Comparison of ENCODE assay signal across 8 cellular contexts in genomic region chr14:69685716-69686115, GRCh38.
DNase-seq lines count a peak whose midpoint lies in the region; ATAC-seq and TF ChIP-seq lines count a peak whose summit lies in the region.

No MANE protein-coding gene starts in this region.

- DNase-seq in AG20443 (ENCODE audit: low spot score) = peak; percentile 60
- DNase-seq in NCI-H187 treated with DMSO at 0.1 percent for 48 hours (lab: John Stamatoyannopoulos, UW) = peak; percentile 82
- DNase-seq in activated T-helper 2 cell treated with anti-CD3 and anti-CD28 coated beads, Interferon-gamma antibody, Interleukin-2, Interleukin-4, amounts not matched to agents 10 μg/mL and 5 μg/mL and 100 μg/mL, durations not matched to agents 14 hours and 24 hours and 36 hours (ENCODE audit: low spot score) = no peak
- DNase-seq in heart left ventricle = peak; percentile 46 to 80 (median 64)
- peak; percentile 38 to 52 for DNase-seq in stimulated activated CD4-positive, alpha-beta T cell treated with anti-CD3 and anti-CD28 coated beads, Interleukin-4, amount 100 ng/mL, for 4 hours
- no peak for DNase-seq in SK-N-DZ (ENCODE audit: low spot score)

- peak; percentile 59 to 84 (median 81) for ATAC-seq in heart left ventricle
- no peak for ATAC-seq in HG02852 (IDR thresholded peaks at IDR 0.05; ENCODE audit: unreplicated experiment)
- ATAC-seq in GM21515 (IDR thresholded peaks at IDR 0.05; ENCODE audit: unreplicated experiment) = no peak

- H3K27me3 Mint-ChIP-seq in activated T-helper 2 cell treated with anti-CD3 and anti-CD28 coated beads, Interferon-gamma antibody, Interleukin-2, Interleukin-4, amounts not matched to agents 10 μg/mL and 5 μg/mL and 100 μg/mL, durations not matched to agents 14 hours and 24 hours and 36 hours (ENCODE audit: low read depth) = no peaks in the 10 kb centered on the region

- H3K27ac ChIP-seq in heart left ventricle = peak overlapping the region in 4 of 12 donors; percentile 14 to 59 (median 40)

- TF ChIP-seq CTCF in heart left ventricle (IDR thresholded peaks at IDR 0.05) = no peak

- H3K4me1 ChIP-seq in heart left ventricle = peaks cover 6 to 87% (median 74%) of the 10 kb centered on the region in 12 donors

- peaks cover 26% of the 10 kb centered on the region for H3K36me3 Mint-ChIP-seq in activated T-helper 2 cell treated with anti-CD3 and anti-CD28 coated beads, Interferon-gamma antibody, Interleukin-2, Interleukin-4, amounts not matched to agents 10 μg/mL and 5 μg/mL and 100 μg/mL, durations not matched to agents 14 hours and 24 hours and 36 hours (ENCODE audit: low read depth)

- no peaks in the 10 kb centered on the region for H3K9me3 Mint-ChIP-seq in activated T-helper 2 cell treated with anti-CD3 and anti-CD28 coated beads, Interferon-gamma antibody, Interleukin-2, Interleukin-4, amounts not matched to agents 10 μg/mL and 5 μg/mL and 100 μg/mL, durations not matched to agents 14 hours and 24 hours and 36 hours

- TF ChIP-seq POLR2A in heart left ventricle (IDR thresholded peaks at IDR 0.05) = no peak

- no peaks in the 10 kb centered on the region for H3K9me3 ChIP-seq in heart left ventricle

- 11 to 29% (median 20%) methylated on average over 6 of the region's 6 CpGs for WGBS in heart left ventricle, 4 donors

- peak overlapping the region; percentile 95 for H3K27ac Mint-ChIP-seq in activated T-helper 2 cell treated with anti-CD3 and anti-CD28 coated beads, Interferon-gamma antibody, Interleukin-2, Interleukin-4, amounts not matched to agents 10 μg/mL and 5 μg/mL and 100 μg/mL, durations not matched to agents 14 hours and 24 hours and 36 hours

- intact Hi-C loops in activated T-helper 2 cell treated with anti-CD3 and anti-CD28 coated beads, Interferon-gamma antibody, Interleukin-2, Interleukin-4, amounts not matched to agents 10 μg/mL and 5 μg/mL and 100 μg/mL, durations not matched to agents 14 hours and 24 hours and 36 hours (cut with micrococcal nuclease) = loop anchor here (1.0 to 2.0 kb wide), 6 partner anchors 9 to 67 kb away; no protein-coding TSS in a partner anchor
- intact Hi-C loops in heart left ventricle (cut with DNase I) = no loop called here

- H3K4me1 Mint-ChIP-seq in activated T-helper 2 cell treated with anti-CD3 and anti-CD28 coated beads, Interferon-gamma antibody, Interleukin-2, Interleukin-4, amounts not matched to agents 10 μg/mL and 5 μg/mL and 100 μg/mL, durations not matched to agents 14 hours and 24 hours and 36 hours (ENCODE audit: low read depth) = peaks cover 78% of the 10 kb centered on the region

- H3K36me3 ChIP-seq in heart left ventricle = peaks cover 0 to 14% (median 0%) of the 10 kb centered on the region in 9 donors

- H3K27me3 ChIP-seq in heart left ventricle = no peaks in the 10 kb centered on the region

- no peak overlapping the region for H3K4me3 ChIP-seq in heart left ventricle

- H3K4me3 Mint-ChIP-seq in activated T-helper 2 cell treated with anti-CD3 and anti-CD28 coated beads, Interferon-gamma antibody, Interleukin-2, Interleukin-4, amounts not matched to agents 10 μg/mL and 5 μg/mL and 100 μg/mL, durations not matched to agents 14 hours and 24 hours and 36 hours (ENCODE audit: low read depth) = peak overlapping the region; percentile 9

Comparison
In these comparisons a context has a peak if more than half of its experiments do, and no peak if none do; other contexts are left out.
1. DNase-seq: peak in AG20443 (single experiment), NCI-H187 treated with DMSO at 0.1 percent for 48 hours (single experiment), heart left ventricle (5 of 5) and stimulated activated CD4-positive, alpha-beta T cell treated with anti-CD3 and anti-CD28 coated beads, Interleukin-4, amount 100 ng/mL, for 4 hours (2 of 2); none in activated T-helper 2 cell treated with anti-CD3 and anti-CD28 coated beads, Interferon-gamma antibody, Interleukin-2, Interleukin-4, amounts not matched to agents 10 μg/mL and 5 μg/mL and 100 μg/mL, durations not matched to agents 14 hours and 24 hours and 36 hours (single experiment) and SK-N-DZ (single experiment).
2. ATAC-seq: peak in heart left ventricle (4 of 4); none in HG02852 (single experiment) and GM21515 (single experiment).